In the genomic region with DNA sequence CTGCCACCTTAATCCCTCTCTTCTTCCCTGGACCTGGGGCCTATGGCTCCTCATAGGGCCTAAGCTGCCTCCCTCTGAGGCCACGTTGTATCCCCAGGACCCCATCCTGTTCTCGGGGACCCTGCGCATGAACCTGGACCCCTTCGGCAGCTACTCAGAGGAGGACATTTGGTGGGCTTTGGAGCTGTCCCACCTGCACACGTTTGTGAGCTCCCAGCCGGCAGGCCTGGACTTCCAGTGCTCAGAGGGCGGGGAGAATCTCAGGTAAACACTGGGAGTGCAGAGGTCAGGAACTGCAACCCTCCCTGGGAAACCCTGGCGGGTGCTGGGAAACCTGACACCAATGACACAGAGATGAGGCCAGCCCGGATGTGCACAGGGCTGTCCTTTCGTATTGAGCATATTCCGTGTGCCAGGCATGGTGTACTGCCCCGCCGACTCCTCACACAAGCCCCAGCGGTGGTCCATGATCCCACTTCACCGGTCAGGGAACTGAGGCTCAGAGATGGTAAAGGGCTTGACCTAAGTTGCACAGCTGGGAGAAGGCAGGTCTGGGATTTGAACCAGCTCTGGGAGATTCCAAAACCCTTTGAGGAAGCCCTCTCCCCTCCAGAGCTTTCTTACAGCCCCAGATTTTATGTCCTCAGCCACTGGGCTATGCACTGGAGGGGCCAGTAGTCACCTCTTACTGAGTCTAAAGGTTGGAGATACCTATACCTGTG, we compare ENCODE assay signal across 19 cellular contexts. TPM values are rescaled to one million over a fixed set of nuclear protein-coding genes. Genes with fewer than 3 reads are reported as not detected.
DNase-seq lines count a peak whose midpoint lies in the region; ATAC-seq and TF ChIP-seq lines count a peak whose summit lies in the region.
"Had no signal": no experiment of that assay in that cellular context is flagged by ENCODE, and none has a peak within 500 bp of the region (broad histone marks: within the 10 kb centered on the region; RNA-seq: fewer than 3 reads in every experiment).

No MANE protein-coding gene starts in this region.

- no peak overlapping the region for H3K4me3 Mint-ChIP-seq in activated T-cell treated with anti-CD3 and anti-CD28 coated beads, Interleukin-2, amount 50 U/mL, for 72 hours
- H3K4me3 Mint-ChIP-seq: activated T-helper 1 cell treated with anti-CD3 and anti-CD28 coated beads, Interleukin-12 subunit alpha, Interleukin-12 subunit beta, Interleukin-2, Interleukin-4 antibody, amounts not matched to agents 30 ng/mL and 10 ng/mL and 1 ng/mL, durations not matched to agents 14 hours and 24 hours and 36 hours; B cell; stimulated activated effector memory CD8-positive, alpha-beta T cell treated with anti-CD3 and anti-CD28 coated beads, Interleukin-12 subunit alpha, Interleukin-12 subunit beta, amount 100 ng/mL, for 72 hours had no signal

- H3K36me3 Mint-ChIP-seq in activated T-cell treated with anti-CD3 and anti-CD28 coated beads, Interleukin-2, amount 50 U/mL, for 72 hours (ENCODE audit: insufficient read depth in 2 of 2), result no peaks in the 10 kb centered on the region
- H3K36me3 Mint-ChIP-seq: stimulated activated effector memory CD8-positive, alpha-beta T cell treated with anti-CD3 and anti-CD28 coated beads, Interleukin-12 subunit alpha, Interleukin-12 subunit beta, amount 100 ng/mL, for 72 hours had no signal

- H3K9me3 Mint-ChIP-seq in activated T-cell treated with anti-CD3 and anti-CD28 coated beads, Interleukin-2, amount 50 U/mL, for 72 hours, result no peaks in the 10 kb centered on the region
- H3K9me3 Mint-ChIP-seq: activated T-helper 1 cell treated with anti-CD3 and anti-CD28 coated beads, Interleukin-12 subunit alpha, Interleukin-12 subunit beta, Interleukin-2, Interleukin-4 antibody, amounts not matched to agents 30 ng/mL and 10 ng/mL and 1 ng/mL, durations not matched to agents 14 hours and 24 hours and 36 hours; stimulated activated effector memory CD8-positive, alpha-beta T cell treated with anti-CD3 and anti-CD28 coated beads, Interleukin-12 subunit alpha, Interleukin-12 subunit beta, amount 100 ng/mL, for 72 hours had no signal

- TF ChIP-seq RAD21 in Ishikawa (IDR thresholded peaks at IDR 0.05; ENCODE audit: low read depth), result no peak

- H3K27ac ChIP-seq in VCaP, result peak overlapping the region; percentile 99
- H3K27ac ChIP-seq: gastrocnemius medialis, SK-N-MC had no signal

- intact Hi-C loops in mucosa of descending colon (cut with DNase I, micrococcal nuclease), result loop anchor here in 1 of 2 donors (10.0 kb wide), 2 partner anchors 50 to 130 kb away; partner anchors contain the start of gene ABCC3

- no peak; the same call in 1 of the 2 replicates for TF ChIP-seq EP300 in Ishikawa (IDR thresholded peaks at IDR 0.05; ENCODE audit: borderline replicate concordance)

- H3K27ac Mint-ChIP-seq in activated T-cell treated with anti-CD3 and anti-CD28 coated beads, Interleukin-2, amount 50 U/mL, for 72 hours, result no peak overlapping the region
- H3K27ac Mint-ChIP-seq: activated T-helper 1 cell treated with anti-CD3 and anti-CD28 coated beads, Interleukin-12 subunit alpha, Interleukin-12 subunit beta, Interleukin-2, Interleukin-4 antibody, amounts not matched to agents 30 ng/mL and 10 ng/mL and 1 ng/mL, durations not matched to agents 14 hours and 24 hours and 36 hours; B cell; stimulated activated effector memory CD8-positive, alpha-beta T cell treated with anti-CD3 and anti-CD28 coated beads, Interleukin-12 subunit alpha, Interleukin-12 subunit beta, amount 100 ng/mL, for 72 hours had no signal

- peak; percentile 80 for ATAC-seq in mucosa of descending colon
- no peak for ATAC-seq in activated T-cell treated with anti-CD3 and anti-CD28 coated beads, Interleukin-2, amount 50 U/mL, for 72 hours (replicated peaks in 1 of 2)
- ATAC-seq: gastrocnemius medialis; stimulated activated effector memory CD8-positive, alpha-beta T cell treated with anti-CD3 and anti-CD28 coated beads, Interleukin-12 subunit alpha, Interleukin-12 subunit beta, amount 100 ng/mL, for 72 hours had no signal

- in situ Hi-C loops in Caki2 (cut with HindIII; ENCODE audit: low pct_unique_long_range_greater_than_20kb, low sequenced_read_pairs), result no loop called here
- in situ Hi-C loops in G401 (cut with HindIII; ENCODE audit: low sequenced_read_pairs), result no loop called here

- peaks cover 57% of the 10 kb centered on the region for H3K4me1 ChIP-seq in mucosa of descending colon (ENCODE audit: low read depth)

- H3K4me1 Mint-ChIP-seq in activated T-cell treated with anti-CD3 and anti-CD28 coated beads, Interleukin-2, amount 50 U/mL, for 72 hours (ENCODE audit: low read depth), result peaks cover 7% of the 10 kb centered on the region

- no peaks in the 10 kb centered on the region for H3K36me3 ChIP-seq in mucosa of descending colon (ENCODE audit: low read depth)
- H3K36me3 ChIP-seq: gastrocnemius medialis, ovary had no signal

- DNase-seq in Caki2 (ENCODE audit: low read depth), result peak; percentile 60
- DNase-seq in mucosa of descending colon, result peak; percentile 81 to 84 (median 83)
- DNase-seq in COR-L47 (lab: John Stamatoyannopoulos, UW), result no peak
- DNase-seq in G401 (ENCODE audit: low spot score), result no peak
- no peak for DNase-seq in activated T-cell treated with anti-CD3 and anti-CD28 coated beads, Interleukin-2, amount 50 U/mL, for 72 hours
- no peak for DNase-seq in NCI-H2107 treated with DMSO at 0.1 percent for 48 hours (lab: John Stamatoyannopoulos, UW; ENCODE audit: unreplicated experiment)
- DNase-seq: activated CD4-positive, CD25-positive, alpha-beta regulatory T cell treated with anti-CD3 and anti-CD28 coated beads, Interleukin-2, amount 50 U/mL, for 72 hours; effector memory CD4-positive, alpha-beta T cell; gastrocnemius medialis; GF-D8; NCI-H446; ovary; stimulated activated CD4-positive, alpha-beta T cell treated with anti-CD3 and anti-CD28 coated beads, Interleukin-2, amount 100 ng/mL, for 24 hours had no signal

- TF ChIP-seq CTCF in VCaP (conservative IDR thresholded peaks at IDR 0.05), result no peak
- TF ChIP-seq CTCF in mucosa of descending colon (IDR thresholded peaks at IDR 0.05), result no peak

- H3K4me3 ChIP-seq in mucosa of descending colon, result no peak overlapping the region
- H3K4me3 ChIP-seq: gastrocnemius medialis, ovary, SK-N-MC had no signal

- peaks cover 26% of the 10 kb centered on the region for H3K27me3 Mint-ChIP-seq in activated T-cell treated with anti-CD3 and anti-CD28 coated beads, Interleukin-2, amount 50 U/mL, for 72 hours (ENCODE audit: low read depth)

- no peaks in the 10 kb centered on the region for H3K9me3 ChIP-seq in mucosa of descending colon
- H3K9me3 ChIP-seq: gastrocnemius medialis, ovary had no signal

TF ChIP-seq in Ishikawa, 13 proteins besides CTCF, POLR2A, EP300 and RAD21:
- TF ChIP-seq ZBTB7A (IDR thresholded peaks at IDR 0.05; ENCODE audit: low read depth), result no peak
- peak; percentile 40; the same call in 1 of the 2 replicates for TF ChIP-seq TCF12 (IDR thresholded peaks at IDR 0.05; ENCODE audit: low read depth)

RNA-seq across cellular contexts. Expression of gene ANKRD40, which starts 22.9 kb away (rescaled TPM):
- 29.7 and 44.3 TPM in 2 replicates for total RNA-seq in Caki2 (2014; rRNA removed; shearing (Covaris generic); ENCODE audit: low replicate concordance)
- total RNA-seq in mucosa of descending colon, result 10 to 100 TPM; 26.8 to 86.0 (median 29.6) TPM
- total RNA-seq in G401 (2014; rRNA removed; shearing (Covaris generic)), result 32.1 and 49.0 TPM in 2 replicates
- total RNA-seq in activated T-cell treated with anti-CD3 and anti-CD28 coated beads, Interleukin-2, amount 50 U/mL, for 72 hours, result 10 to 100 TPM; 36.4 to 37.8 TPM

RNA-seq across cellular contexts. Expression of gene LUC7L3, which starts 34.6 kb away (rescaled TPM):
- total RNA-seq in Caki2 (2014; rRNA removed; shearing (Covaris generic); ENCODE audit: low replicate concordance), result 9.2 and 26.6 TPM in 2 replicates
- 100 to 1,000 TPM in 2 of 3 donors, 10 to 100 TPM in 1; 91.0 to 122 (median 114) TPM for total RNA-seq in mucosa of descending colon
- 15.0 and 26.3 TPM in 2 replicates for total RNA-seq in G401 (2014; rRNA removed; shearing (Covaris generic))
- 100 to 1,000 TPM; 148 to 190 TPM for total RNA-seq in activated T-cell treated with anti-CD3 and anti-CD28 coated beads, Interleukin-2, amount 50 U/mL, for 72 hours

RNA-seq across cellular contexts. Expression of gene ABCC3, which starts 50.1 kb away (rescaled TPM):
- 67.8 and 69.9 TPM in 2 replicates for total RNA-seq in Caki2 (2014; rRNA removed; shearing (Covaris generic); ENCODE audit: low replicate concordance)
- total RNA-seq in mucosa of descending colon, result 100 to 1,000 TPM; 166 to 453 (median 211) TPM
- total RNA-seq in G401 (2014; rRNA removed; shearing (Covaris generic)), result not detected in 2 replicates
- not detected for total RNA-seq in activated T-cell treated with anti-CD3 and anti-CD28 coated beads, Interleukin-2, amount 50 U/mL, for 72 hours
- total RNA-seq: activated T-helper 1 cell treated with anti-CD3 and anti-CD28 coated beads, Interleukin-12 subunit alpha, Interleukin-12 subunit beta, Interleukin-2, Interleukin-4 antibody, amounts not matched to agents 30 ng/mL and 10 ng/mL and 1 ng/mL, durations not matched to agents 14 hours and 24 hours and 36 hours had no signal

Comparison
In these comparisons a context has a peak if more than half of its experiments do, and no peak if none do; other contexts are left out.
1. DNase-seq: peak in Caki2 (single experiment) and mucosa of descending colon (3 of 3); none in COR-L47 (single experiment), G401 (single experiment), activated T-cell treated with anti-CD3 and anti-CD28 coated beads, Interleukin-2, amount 50 U/mL, for 72 hours (0 of 2) and NCI-H2107 treated with DMSO at 0.1 percent for 48 hours (single experiment).
2. RNA of gene ABCC3, which starts 50.1 kb away (total RNA-seq): 166 to 453 TPM in mucosa of descending colon and 67.8 to 69.9 TPM in Caki2; not detected in activated T-cell treated with anti-CD3 and anti-CD28 coated beads, Interleukin-2, amount 50 U/mL, for 72 hours and not detected in G401; every median in the first group is over 10 times any median in the second.